Comparison of ENCODE assay signal across 9 cellular contexts in genomic region chr14:100440207-100440631, GRCh38.
DNase-seq lines count a peak whose midpoint lies in the region; ATAC-seq, FAIRE-seq and TF ChIP-seq lines count a peak whose summit lies in the region.
"Had no signal": no experiment of that assay in that cellular context is flagged by ENCODE, and none has a peak within 500 bp of the region (broad histone marks: within the 10 kb centered on the region; RNA-seq: fewer than 3 reads in every experiment).

No MANE protein-coding gene starts in this region.

- in situ Hi-C loops in GM13976 (cut with MboI; ENCODE audit: low sequenced_read_pairs, unreplicated experiment): no loop called here

- H3K36me3 ChIP-seq in adrenal gland (replicated peaks in 1 of 2) (no peaks in the 10 kb centered on the region), heart left ventricle (no peaks in the 10 kb centered on the region)

- TF ChIP-seq POLR2A in adrenal gland (IDR thresholded peaks at IDR 0.05) (no peak), heart left ventricle (IDR thresholded peaks at IDR 0.05) (no peak), H54 (IDR thresholded peaks at IDR 0.05; ENCODE audit: low read depth, low read length) (no peak)

- ATAC-seq in heart left ventricle (peak; percentile 83 to 92 (median 88)), GM21825 (IDR thresholded peaks at IDR 0.05; ENCODE audit: unreplicated experiment) (no peak)

- CTCF ChIA-PET in AG04449 (lab: Yijun Ruan, JAX): interaction anchor here (0.6 to 4.3 kb wide), 13 partner anchors 10 to 239 kb away, joined by 3 to 21 read pairs (median 4); no protein-coding TSS in a partner anchor

- peak overlapping the region in 4 of 5 donors; percentile 22 to 82 (median 74) for H3K27ac ChIP-seq in adrenal gland
- H3K27ac ChIP-seq in heart left ventricle: peak overlapping the region in 11 of 12 donors; percentile 8 to 72 (median 40)

- H3K4me3 ChIP-seq in AG04449 (ENCODE audit: low read depth, low read length) (no peak overlapping the region), adrenal gland (no peak overlapping the region), heart left ventricle (peak overlapping the region in 2 of 12 donors; percentile 4 to 28)

- H3K4me1 ChIP-seq in adrenal gland (replicated peaks in 1 of 2): peaks cover 6 to 57% of the 10 kb centered on the region in 2 donors
- H3K4me1 ChIP-seq in heart left ventricle: peaks cover 0 to 23% (median 19%) of the 10 kb centered on the region in 12 donors

- peak; percentile 73 for TF ChIP-seq CTCF in AG04449 (IDR thresholded peaks at IDR 0.05; ENCODE audit: insufficient read depth, low read length, missing control alignments)
- peak; percentile 53 for TF ChIP-seq CTCF in GM13976 (IDR thresholded peaks at IDR 0.05; ENCODE audit: borderline replicate concordance, control extremely low read depth, extremely low read depth, insufficient read depth, missing control alignments)
- TF ChIP-seq CTCF in adrenal gland (IDR thresholded peaks at IDR 0.05): peak; percentile 37 to 86 (median 79)
- TF ChIP-seq CTCF in heart left ventricle (IDR thresholded peaks at IDR 0.05): peak; percentile 23 to 78 (median 62)

- no peak for FAIRE-seq in H54 (lab: Jason Lieb, UNC)
- FAIRE-seq: endometrium had no signal

- DNase-seq in AG04449 (ENCODE audit: low read depth, low spot score) (no peak), GM13976 (ENCODE audit: low spot score) (peak; percentile 63), NCI-H524 (lab: John Stamatoyannopoulos, UW) (peak; percentile 81 to 89), adrenal gland (peak; percentile 72 to 92 (median 85)), heart left ventricle (peak; percentile 26 to 73 (median 67)), pons (ENCODE audit: low spot score) (peak; percentile 70), H54 (ENCODE audit: insufficient read length, low spot score) (no peak)

- POLR2A ChIA-PET in AG04449 (lab: Yijun Ruan, JAX): interaction anchor here (1.4 to 2.2 kb wide), 2 partner anchors 23 to 36 kb away, joined by 5 to 8 read pairs; no protein-coding TSS in a partner anchor

- intact Hi-C loops in adrenal gland (cut with DNase I) (no loop called here), heart left ventricle (cut with DNase I) (loop anchor here (1.0 to 10.0 kb wide), 8 partner anchors 107 to 1187 kb away; no protein-coding TSS in a partner anchor)

- 22 to 42% (median 29%) methylated on average over 9 to 10 of the region's 10 CpGs for WGBS in adrenal gland, 4 donors
- WGBS in heart left ventricle, 4 donors: 20 to 33% (median 29%) methylated on average over 10 of the region's 10 CpGs

- H3K9me3 ChIP-seq in adrenal gland (replicated peaks in 1 of 3): no peaks in the 10 kb centered on the region
- no peaks in the 10 kb centered on the region for H3K9me3 ChIP-seq in heart left ventricle

- H3K27me3 ChIP-seq in adrenal gland: no peaks in the 10 kb centered on the region
- H3K27me3 ChIP-seq in heart left ventricle: no peaks in the 10 kb centered on the region

Comparison
In these comparisons a context has a peak if more than half of its experiments do, and no peak if none do; other contexts are left out.
1. DNase-seq: peak in GM13976 (single experiment), NCI-H524 (2 of 2), adrenal gland (7 of 7), heart left ventricle (5 of 5) and pons (single experiment); none in AG04449 (single experiment) and H54 (single experiment).
2. intact Hi-C loops: an anchor here in heart left ventricle (1.0 to 10.0 kb wide); none called in adrenal gland.
3. Peak in every context shown above with its lines, with median percentiles within 50 percentile points of each other: CTCF ChIP-seq.